In genomic region chr9:120889606-120890396, GRCh38 we compare ENCODE assay signal across 10 cellular contexts. TPM values are rescaled to one million over a fixed set of nuclear protein-coding genes. Genes with fewer than 3 reads are reported as not detected.
DNase-seq lines count a peak whose midpoint lies in the region; ATAC-seq, FAIRE-seq and TF ChIP-seq lines count a peak whose summit lies in the region.
"Had no signal": no experiment of that assay in that cellular context is flagged by ENCODE, and none has a peak within 500 bp of the region (broad histone marks: within the 10 kb centered on the region; RNA-seq: fewer than 3 reads in every experiment).

No MANE protein-coding gene starts in this region.

- BruUV-seq in PC-9 (replicated peaks; lab: Mats Ljungman, UMichigan): no TSS peak

- TF ChIP-seq CTCF in OCI-LY3 (IDR thresholded peaks at IDR 0.05; ENCODE audit: low read depth, low read length): no peak
- no peak for TF ChIP-seq CTCF in stomach (IDR thresholded peaks at IDR 0.05)
- no peak for TF ChIP-seq CTCF in PC-9 (conservative IDR thresholded peaks at IDR 0.05)

- intact Hi-C loops in stomach (cut with DNase I; ENCODE audit: low total_unique reads): no loop called here
- intact Hi-C loops in PC-9 (cut with micrococcal nuclease; ENCODE audit: unreplicated experiment): no loop called here

- no peak for ATAC-seq in activated CD8-positive, alpha-beta memory T cell treated with anti-CD3 and anti-CD28 coated beads, Interleukin-2, amount 10 ng/mL, durations not matched to agents 7 days and 5 days

- H3K9ac ChIP-seq in OCI-LY3 (ENCODE audit: low read length): peak overlapping the region; percentile 21

- H3K4me1 Mint-ChIP-seq in activated CD8-positive, alpha-beta memory T cell treated with anti-CD3 and anti-CD28 coated beads, Interleukin-2, amount 10 ng/mL, durations not matched to agents 7 days and 5 days: peaks cover 73% of the 10 kb centered on the region

- DNase-seq in activated CD8-positive, alpha-beta memory T cell treated with anti-CD3 and anti-CD28 coated beads, Interleukin-2, amount 10 ng/mL, durations not matched to agents 7 days and 5 days: no peak
- no peak for DNase-seq in activated CD8-positive, alpha-beta memory T cell treated with anti-CD3 and anti-CD28 coated beads, Interleukin-2, amount 50 U/mL, for 48 hours
- DNase-seq in stomach: no peak
- no peak for DNase-seq in GM12891 (ENCODE audit: insufficient read length, low spot score)
- DNase-seq in activated gamma-delta T cell treated with Interleukin-2 at 50 U/mL for 16 hours: no peak
- no peak for DNase-seq in PC-9
- DNase-seq: NCI-H524 treated with DMSO at 0.1 percent for 48 hours, T-helper 9 cell had no signal

- peak overlapping the region; percentile 96 for H3K27ac Mint-ChIP-seq in activated CD8-positive, alpha-beta memory T cell treated with anti-CD3 and anti-CD28 coated beads, Interleukin-2, amount 10 ng/mL, durations not matched to agents 7 days and 5 days

- H2AFZ ChIP-seq in OCI-LY3 (ENCODE audit: low read depth, low read length) (peak overlapping the region; percentile 51; the same call in 1 of the 2 replicates), PC-9 (no peak overlapping the region)

- peaks cover 2% of the 10 kb centered on the region for H3K36me3 Mint-ChIP-seq in activated CD8-positive, alpha-beta memory T cell treated with anti-CD3 and anti-CD28 coated beads, Interleukin-2, amount 10 ng/mL, durations not matched to agents 7 days and 5 days

- H3K4me3 Mint-ChIP-seq in activated CD8-positive, alpha-beta memory T cell treated with anti-CD3 and anti-CD28 coated beads, Interleukin-2, amount 10 ng/mL, durations not matched to agents 7 days and 5 days: peak overlapping the region; percentile 56

- no peak overlapping the region for H3K4me3 ChIP-seq in OCI-LY3 (ENCODE audit: low read length)
- no peak overlapping the region for H3K4me3 ChIP-seq in esophagus (ENCODE audit: low read depth in 1 of 2, low read length in 2 of 2)
- no peak overlapping the region for H3K4me3 ChIP-seq in stomach
- no peak overlapping the region for H3K4me3 ChIP-seq in PC-9

- H3F3A ChIP-seq in PC-9 (ENCODE audit: insufficient read depth, low read depth): peaks cover 34% of the 10 kb centered on the region

- WGBS in esophagus, 2 donors: 62 to 64% methylated on average over 3 of the region's 3 CpGs
- 61 to 77% (median 66%) methylated on average over 3 of the region's 3 CpGs for WGBS in stomach, 5 donors

- H3K36me3 ChIP-seq in OCI-LY3 (replicated peaks; ENCODE audit: low read depth, low read length) (no peaks in the 10 kb centered on the region), esophagus (ENCODE audit: control insufficient read depth in 2 of 2, insufficient read depth in 2 of 2, low read length in 1 of 2) (no peaks in the 10 kb centered on the region), stomach (no peaks in the 10 kb centered on the region), PC-9 (ENCODE audit: low read depth) (no peaks in the 10 kb centered on the region)

- TF ChIP-seq POLR2A in stomach (IDR thresholded peaks at IDR 0.05): no peak
- TF ChIP-seq POLR2A in GM12891 (IDR thresholded peaks at IDR 0.05; ENCODE audit: low read depth, low read length): no peak

- H3K4me1 ChIP-seq in OCI-LY3 (ENCODE audit: low read length): peaks cover 50% of the 10 kb centered on the region
- H3K4me1 ChIP-seq in esophagus (ENCODE audit: control insufficient read depth in 2 of 2, insufficient read depth in 2 of 2, low read length in 1 of 2): peaks cover 0 to 2% of the 10 kb centered on the region in 2 donors
- H3K4me1 ChIP-seq in stomach: peaks cover 0 to 48% (median 24%) of the 10 kb centered on the region in 4 donors
- H3K4me1 ChIP-seq in PC-9 (replicated peaks; ENCODE audit: insufficient read depth): peaks cover 21% of the 10 kb centered on the region

- H3K9me2 ChIP-seq in PC-9 (ENCODE audit: insufficient read depth): no peaks in the 10 kb centered on the region

- no peaks in the 10 kb centered on the region for H3K79me2 ChIP-seq in OCI-LY3 (ENCODE audit: low read length)
- no peaks in the 10 kb centered on the region for H3K79me2 ChIP-seq in PC-9 (ENCODE audit: low read depth)

- CTCF ChIA-PET in activated CD8-positive, alpha-beta memory T cell treated with anti-CD3 and anti-CD28 coated beads, Interleukin-2, amount 10 ng/mL, durations not matched to agents 7 days and 5 days (lab: Charles Lee): interaction anchor here (0.6 to 5.1 kb wide), 14 partner anchors 9 to 155 kb away, joined by 3 to 44 read pairs (median 6); partner anchors contain the start of genes PHF19 and TRAF1
- CTCF ChIA-PET in PC-9 (lab: Charles Lee): interaction anchor here (0.6 to 0.7 kb wide), 2 partner anchors 17 to 30 kb away, joined by 10 to 15 read pairs; no protein-coding TSS in a partner anchor

- H3K9me3 Mint-ChIP-seq in activated CD8-positive, alpha-beta memory T cell treated with anti-CD3 and anti-CD28 coated beads, Interleukin-2, amount 10 ng/mL, durations not matched to agents 7 days and 5 days (ENCODE audit: low read depth): no peaks in the 10 kb centered on the region

- no peaks in the 10 kb centered on the region for H3K27me3 Mint-ChIP-seq in activated CD8-positive, alpha-beta memory T cell treated with anti-CD3 and anti-CD28 coated beads, Interleukin-2, amount 10 ng/mL, durations not matched to agents 7 days and 5 days

- POLR2A ChIA-PET in PC-9 (lab: Charles Lee; ENCODE audit: unreplicated experiment): interaction anchor here (0.5 kb wide), 1 partner anchor 43 kb away, joined by 3 read pairs; no protein-coding TSS in a partner anchor

- H3K4me2 ChIP-seq in OCI-LY3 (ENCODE audit: low read length) (peak overlapping the region; percentile 63), PC-9 (no peak overlapping the region)

- no peak for TF ChIP-seq EP300 in stomach (IDR thresholded peaks at IDR 0.05)

- FAIRE-seq in GM12891 (lab: Jason Lieb, UNC): no peak

- H3K27ac ChIP-seq in OCI-LY3 (ENCODE audit: low read length) (peak overlapping the region; percentile 96), esophagus (ENCODE audit: low read depth in 2 of 2, low read length in 1 of 2) (peak overlapping the region; percentile 75 to 79), stomach (peak overlapping the region in 4 of 5 donors; percentile 65 to 83 (median 74)), PC-9 (no peak overlapping the region)

- H3K27me3 ChIP-seq in OCI-LY3 (ENCODE audit: low read depth, low read length): no peaks in the 10 kb centered on the region
- H3K27me3 ChIP-seq in esophagus (ENCODE audit: control insufficient read depth in 1 of 2, insufficient read depth in 2 of 2, low read length in 2 of 2): no peaks in the 10 kb centered on the region
- no peaks in the 10 kb centered on the region for H3K27me3 ChIP-seq in stomach
- H3K27me3 ChIP-seq in PC-9 (ENCODE audit: insufficient read depth, low read depth): no peaks in the 10 kb centered on the region

- H3K9me3 ChIP-seq in OCI-LY3 (ENCODE audit: insufficient read depth, low read length): no peaks in the 10 kb centered on the region
- H3K9me3 ChIP-seq in esophagus (ENCODE audit: control insufficient read depth in 2 of 2, insufficient read depth in 1 of 2, low read depth in 1 of 2, low read length in 1 of 2): no peaks in the 10 kb centered on the region
- H3K9me3 ChIP-seq in stomach: no peaks in the 10 kb centered on the region
- H3K9me3 ChIP-seq in PC-9 (ENCODE audit: insufficient read depth, low read depth): no peaks in the 10 kb centered on the region

- H4K20me1 ChIP-seq in OCI-LY3 (ENCODE audit: insufficient read depth, low read length): no peaks in the 10 kb centered on the region
- no peaks in the 10 kb centered on the region for H4K20me1 ChIP-seq in PC-9 (ENCODE audit: insufficient read depth)

TF ChIP-seq in GM12891, 5 proteins besides CTCF, POLR2A, EP300 and RAD21:
- TF ChIP-seq POU2F2 (IDR thresholded peaks at IDR 0.05; ENCODE audit: low read depth, low read length) (no peak), POLR2AphosphoS5 (IDR thresholded peaks at IDR 0.05; ENCODE audit: low read depth, low read length) (no peak), TAF1 (IDR thresholded peaks at IDR 0.05; ENCODE audit: low read depth, low read length) (no peak), SPI1 (IDR thresholded peaks at IDR 0.05; ENCODE audit: low read depth, low read length) (no peak), PAX5 (IDR thresholded peaks at IDR 0.05; ENCODE audit: insufficient read depth, low read length, severe bottlenecking) (no peak)

RNA-seq across cellular contexts. Expression of gene PHF19, which starts 12.8 kb away (rescaled TPM):
- total RNA-seq in activated CD8-positive, alpha-beta memory T cell treated with anti-CD3 and anti-CD28 coated beads, Interleukin-2, amount 10 ng/mL, durations not matched to agents 7 days and 5 days: 100 to 1,000 TPM; 246 to 254 TPM
- 10 to 100 TPM; 22.3 to 28.8 TPM for polyA plus RNA-seq in esophagus
- total RNA-seq in stomach: 100 to 1,000 TPM in 1 of 5 donors, 10 to 100 TPM in 4; 13.3 to 251 (median 26.8) TPM
- polyA plus RNA-seq in stomach: 10 to 100 TPM; 10.7 to 28.3 (median 27.6) TPM
- 65.4 TPM for polyA plus RNA-seq in GM12891 (2012; ENCODE audit: low read depth, missing spikeins)
- 66.4 and 72.9 TPM in 2 replicates for total RNA-seq in PC-9 (2021)

RNA-seq across cellular contexts. Expression of gene TRAF1, which starts 36.8 kb away (rescaled TPM):
- 100 to 1,000 TPM in 1 of 2 experiments, 10 to 100 TPM in 1; 59.6 to 114 TPM for total RNA-seq in activated CD8-positive, alpha-beta memory T cell treated with anti-CD3 and anti-CD28 coated beads, Interleukin-2, amount 10 ng/mL, durations not matched to agents 7 days and 5 days
- polyA plus RNA-seq in esophagus (1 to 10 TPM; 2.7 to 6.1 TPM), stomach (1 to 10 TPM; 2.3 to 6.8 (median 3.7) TPM)
- total RNA-seq in stomach (10 to 100 TPM in 1 of 5 donors, 1 to 10 TPM in 3, under 1 TPM in 1; 0.58 to 10.3 (median 2.8) TPM), PC-9 (2021) (2.7 and 2.9 TPM in 2 replicates)
- 107 TPM for polyA plus RNA-seq in GM12891 (2012; ENCODE audit: low read depth, missing spikeins)

RNA-seq across cellular contexts. Expression of gene PSMD5, which starts 47.1 kb away (rescaled TPM):
- 10 to 100 TPM; 53.6 to 58.9 TPM for total RNA-seq in activated CD8-positive, alpha-beta memory T cell treated with anti-CD3 and anti-CD28 coated beads, Interleukin-2, amount 10 ng/mL, durations not matched to agents 7 days and 5 days
- polyA plus RNA-seq in esophagus (10 to 100 TPM; 12.1 to 15.8 TPM), stomach (10 to 100 TPM; 14.8 to 18.5 (median 15.7) TPM)
- total RNA-seq in stomach (10 to 100 TPM; 18.8 to 39.1 (median 28.4) TPM), PC-9 (2021) (86.4 and 96.2 TPM in 2 replicates)
- polyA plus RNA-seq in GM12891 (2012; ENCODE audit: low read depth, missing spikeins): 12.0 TPM

Comparison
In these comparisons a context has a peak if more than half of its experiments do, and no peak if none do; other contexts are left out.
1. RNA of gene TRAF1, which starts 36.8 kb away (total RNA-seq): 59.6 to 114 TPM in activated CD8-positive, alpha-beta memory T cell treated with anti-CD3 and anti-CD28 coated beads, Interleukin-2, amount 10 ng/mL, durations not matched to agents 7 days and 5 days; 0.58 to 10.3 TPM in stomach and 2.7 to 2.9 TPM in PC-9; every median in the first group is over 4 times any median in the second.